8 cellular contexts compared by ENCODE assay signal in genomic region chr6:167826230-167827061, GRCh38. TPM values are rescaled to one million over a fixed set of nuclear protein-coding genes. Genes with fewer than 3 reads are reported as not detected.
DNase-seq lines count a peak whose midpoint lies in the region; ATAC-seq and TF ChIP-seq lines count a peak whose summit lies in the region.

AFDN (plus strand) TSS chr6:167826911; CDS start chr6:167827133, 222 bp downstream.

- H3K27ac ChIP-seq in 22Rv1 = peak within 1 kb of the TSS; percentile 79

- TF ChIP-seq CTCF in 22Rv1 (IDR thresholded peaks at IDR 0.05) (peak; percentile 40), mesothelial cell of epicardium (IDR thresholded peaks at IDR 0.05; ENCODE audit: unreplicated experiment) (peak; percentile 35)

- DNase-seq in NCI-H345 treated with DMSO at 0.1 percent for 48 hours (lab: John Stamatoyannopoulos, UW; ENCODE audit: unreplicated experiment) (peak; percentile 49), mesothelial cell of epicardium (ENCODE audit: low spot score in 2 of 2, unreplicated experiment in 2 of 2) (peak; percentile 54 to 74)
- DNase-seq in activated CD8-positive, alpha-beta memory T cell treated with anti-CD3 and anti-CD28 coated beads, Interleukin-2, amount 10 ng/mL, durations not matched to agents 7 days and 5 days = peak; percentile 68
- DNase-seq in stimulated activated CD8-positive, alpha-beta memory T cell treated with anti-CD3 and anti-CD28 coated beads, Interleukin-4, amount 100 ng/mL, for 1 hour (ENCODE audit: low read depth in 2 of 2, low spot score in 1 of 2) = peak; percentile 13 to 34

- in situ Hi-C loops in endometrial microvascular endothelial cells (cut with HindIII; ENCODE audit: inconsistent ontology term, low pct_unique_long_range_greater_than_20kb, low sequenced_read_pairs) = no loop called here

- H3K36me3 Mint-ChIP-seq in activated CD8-positive, alpha-beta memory T cell treated with anti-CD3 and anti-CD28 coated beads, Interleukin-2, amount 10 ng/mL, durations not matched to agents 7 days and 5 days = peaks cover 5% of the 10 kb centered on the region
- peaks cover 4% of the 10 kb centered on the region for H3K36me3 Mint-ChIP-seq in mesothelial cell of epicardium

- peak within 1 kb of the TSS; percentile 73 for H3K27ac Mint-ChIP-seq in activated CD8-positive, alpha-beta memory T cell treated with anti-CD3 and anti-CD28 coated beads, Interleukin-2, amount 10 ng/mL, durations not matched to agents 7 days and 5 days
- H3K27ac Mint-ChIP-seq in mesothelial cell of epicardium = peak within 1 kb of the TSS; percentile 99

- H3K4me3 Mint-ChIP-seq in activated CD8-positive, alpha-beta memory T cell treated with anti-CD3 and anti-CD28 coated beads, Interleukin-2, amount 10 ng/mL, durations not matched to agents 7 days and 5 days = peak within 1 kb of the TSS; percentile 81
- peak within 1 kb of the TSS; percentile 95 for H3K4me3 Mint-ChIP-seq in mesothelial cell of epicardium

- peaks cover 36% of the 10 kb centered on the region for H3K4me1 Mint-ChIP-seq in activated CD8-positive, alpha-beta memory T cell treated with anti-CD3 and anti-CD28 coated beads, Interleukin-2, amount 10 ng/mL, durations not matched to agents 7 days and 5 days
- peaks cover 46% of the 10 kb centered on the region for H3K4me1 Mint-ChIP-seq in mesothelial cell of epicardium

- CTCF ChIA-PET in activated CD8-positive, alpha-beta memory T cell treated with anti-CD3 and anti-CD28 coated beads, Interleukin-2, amount 10 ng/mL, durations not matched to agents 7 days and 5 days (lab: Charles Lee) = interaction anchor here (1.4 kb wide), 1 partner anchor 73 kb away, joined by 3 read pairs; no protein-coding TSS in a partner anchor

- no peaks in the 10 kb centered on the region for H3K9me3 Mint-ChIP-seq in activated CD8-positive, alpha-beta memory T cell treated with anti-CD3 and anti-CD28 coated beads, Interleukin-2, amount 10 ng/mL, durations not matched to agents 7 days and 5 days (ENCODE audit: low read depth)
- H3K9me3 Mint-ChIP-seq in mesothelial cell of epicardium = no peaks in the 10 kb centered on the region

- H3K27me3 Mint-ChIP-seq in activated CD8-positive, alpha-beta memory T cell treated with anti-CD3 and anti-CD28 coated beads, Interleukin-2, amount 10 ng/mL, durations not matched to agents 7 days and 5 days = peaks cover 61% of the 10 kb centered on the region
- H3K27me3 Mint-ChIP-seq in mesothelial cell of epicardium (ENCODE audit: low read depth) = no peaks in the 10 kb centered on the region

- ATAC-seq in GM18517 (IDR thresholded peaks at IDR 0.05; ENCODE audit: unreplicated experiment) = peak; percentile 42
- ATAC-seq in HG02970 (IDR thresholded peaks at IDR 0.05; ENCODE audit: low FRiP score, unreplicated experiment) = peak; percentile 81
- ATAC-seq in activated CD8-positive, alpha-beta memory T cell treated with anti-CD3 and anti-CD28 coated beads, Interleukin-2, amount 10 ng/mL, durations not matched to agents 7 days and 5 days = peak; percentile 90

RNA-seq across cellular contexts. Expression of gene AFDN, which starts in this region (rescaled TPM):
- total RNA-seq in activated CD8-positive, alpha-beta memory T cell treated with anti-CD3 and anti-CD28 coated beads, Interleukin-2, amount 10 ng/mL, durations not matched to agents 7 days and 5 days = 10 to 100 TPM; 38.7 to 94.6 TPM
- total RNA-seq in endometrial microvascular endothelial cells (ENCODE audit: inconsistent ontology term) (43.0 TPM), mesothelial cell of epicardium (280 to 284 TPM (median 282 TPM) in 3 replicates)

Comparison
In these comparisons a context has a peak if more than half of its experiments do, and no peak if none do; other contexts are left out.
1. Peak in every context shown above with its lines: DNase-seq, ATAC-seq and H3K27ac ChIP-seq.